Comparison of ENCODE assay signal across 12 cellular contexts in the genomic region with DNA sequence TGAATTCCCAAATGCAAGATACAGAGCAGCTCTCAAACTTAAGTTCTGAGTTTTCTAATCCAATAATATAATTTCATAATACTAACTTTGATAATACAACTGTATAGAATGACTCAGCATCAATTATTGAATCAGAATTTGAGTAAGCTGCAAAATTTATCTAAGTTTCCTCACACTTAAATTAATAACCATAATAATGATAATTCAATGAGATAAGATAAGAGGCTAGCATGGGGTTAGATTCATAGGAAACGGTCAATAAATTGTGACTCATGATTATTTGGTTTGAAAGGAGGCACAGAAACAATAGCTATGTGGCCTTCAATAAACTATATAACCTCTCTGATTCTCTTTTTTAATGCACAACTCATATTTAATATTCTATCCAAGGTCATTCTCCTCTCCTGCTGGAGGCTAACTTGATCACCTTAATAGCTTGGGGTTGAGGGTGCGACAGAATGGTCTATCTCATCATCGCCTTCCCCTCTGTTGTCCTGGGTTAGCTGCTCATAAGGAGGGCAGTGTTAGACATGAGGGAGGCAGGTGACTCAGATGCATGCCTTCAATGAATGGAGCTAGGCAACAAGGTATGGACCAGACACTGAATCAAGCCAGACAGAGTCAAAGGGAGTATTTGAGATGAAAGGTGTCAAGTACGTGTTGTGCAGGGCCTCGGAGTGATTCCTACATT. TPM values are rescaled to one million over a fixed set of nuclear protein-coding genes. Genes with fewer than 3 reads are reported as not detected.
DNase-seq lines count a peak whose midpoint lies in the region; ATAC-seq and TF ChIP-seq lines count a peak whose summit lies in the region.
"Had no signal": no experiment of that assay in that cellular context is flagged by ENCODE, and none has a peak within 500 bp of the region (broad histone marks: within the 10 kb centered on the region; RNA-seq: fewer than 3 reads in every experiment).

No MANE protein-coding gene starts in this region.

- intact Hi-C loops in breast epithelium (cut with DNase I; ENCODE audit: low total_unique reads) (no loop called here), MCF 10A (cut with micrococcal nuclease) (loop anchor here (5.0 kb wide), 1 partner anchor 70 kb away; no protein-coding TSS in a partner anchor), PC-3 (cut with micrococcal nuclease) (loop anchor here (5.0 kb wide), 2 partner anchors 65 to 440 kb away; partner anchors contain the start of genes APLF and FBXO48), sigmoid colon (cut with DNase I) (loop anchor here (5.0 kb wide), 1 partner anchor 445 kb away; no protein-coding TSS in a partner anchor)

- H3K4me3 Mint-ChIP-seq in MCF 10A (ENCODE audit: unreplicated experiment) = no peak overlapping the region
- H3K4me3 Mint-ChIP-seq in type B pancreatic cell = no peak overlapping the region
- H3K4me3 Mint-ChIP-seq: mesothelial cell of epicardium had no signal

- H3F3A ChIP-seq in PC-3 (ENCODE audit: low read length, unreplicated experiment) = no peaks in the 10 kb centered on the region

- CTCF ChIA-PET in MCF 10A (lab: Yijun Ruan, JAX) (interaction anchor here (0.6 to 5.3 kb wide), 17 partner anchors 9 to 442 kb away, joined by 3 to 87 read pairs (median 4); no protein-coding TSS in a partner anchor), PC-3 (lab: Charles Lee) (interaction anchor here (0.6 to 1.2 kb wide), 3 partner anchors 68 to 155 kb away, joined by 3 to 5 read pairs (median 4); no protein-coding TSS in a partner anchor)

- H3K4me3 ChIP-seq in breast epithelium (no peak overlapping the region), PC-3 (ENCODE audit: low read length) (no peak overlapping the region), sigmoid colon (no peak overlapping the region)
- H3K4me3 ChIP-seq: heart left ventricle had no signal

- BruUV-seq in MCF 10A (replicated peaks; lab: Mats Ljungman, UMichigan) (no TSS peak), PC-3 (replicated peaks; lab: Mats Ljungman, UMichigan) (no TSS peak)

- no peaks in the 10 kb centered on the region for H3K9me3 ChIP-seq in breast epithelium
- no peaks in the 10 kb centered on the region for H3K9me3 ChIP-seq in PC-3 (ENCODE audit: low read length)
- H3K9me3 ChIP-seq in sigmoid colon = no peaks in the 10 kb centered on the region

- WGBS in sigmoid colon, 2 donors = 93 to 96% methylated on average over 5 of the region's 5 CpGs

- H2AFZ ChIP-seq in PC-3 (ENCODE audit: low read length) = no peak overlapping the region

- no peak for TF ChIP-seq POLR2A in breast epithelium (IDR thresholded peaks at IDR 0.05)
- no peak for TF ChIP-seq POLR2A in sigmoid colon (IDR thresholded peaks at IDR 0.05)

- in situ Hi-C loops in GM13976 (cut with MboI; ENCODE audit: low sequenced_read_pairs, unreplicated experiment) = loop anchor here (25.0 kb wide), 1 partner anchor 170 kb away; the partner anchor contains the start of gene ARHGAP25

- H3K4me1 Mint-ChIP-seq in MCF 10A (ENCODE audit: insufficient read depth, unreplicated experiment) (peaks cover 18% of the 10 kb centered on the region), type B pancreatic cell (ENCODE audit: unreplicated experiment) (peaks cover 3% of the 10 kb centered on the region)
- H3K4me1 Mint-ChIP-seq: mesothelial cell of epicardium had no signal

- H3K27ac ChIP-seq in breast epithelium (peak overlapping the region; percentile 56 to 74), PC-3 (ENCODE audit: low read length) (peak overlapping the region; percentile 40), sigmoid colon (no peak overlapping the region)

- H3K27me3 ChIP-seq in breast epithelium (no peaks in the 10 kb centered on the region), PC-3 (ENCODE audit: low read length) (no peaks in the 10 kb centered on the region), sigmoid colon (no peaks in the 10 kb centered on the region)
- H3K27me3 ChIP-seq: heart left ventricle had no signal

- H3K9ac ChIP-seq in PC-3 (ENCODE audit: low read length) = no peak overlapping the region

- no peaks in the 10 kb centered on the region for H3K9me2 ChIP-seq in PC-3 (replicated peaks; ENCODE audit: low read length)

- H3K4me2 ChIP-seq in PC-3 (ENCODE audit: low read length) = peak overlapping the region; percentile 32

- peak; percentile 25; the same call in 1 of the 2 replicates for ATAC-seq in PC-3

- TF ChIP-seq EP300 in sigmoid colon (IDR thresholded peaks at IDR 0.05) = no peak

- DNase-seq in breast epithelium (ENCODE audit: low spot score in 2 of 2) (no peak), MCF 10A (ENCODE audit: unreplicated experiment) (no peak), PC-3 (peak; percentile 56), dermis blood vessel endothelial cell (peak; percentile 24), type B pancreatic cell (ENCODE audit: extremely low spot score, unreplicated experiment) (no peak), DMS153 (lab: John Stamatoyannopoulos, UW) (no peak), sigmoid colon (no peak), GM13976 (ENCODE audit: low spot score) (no peak)
- DNase-seq: central memory CD4-positive, alpha-beta T cell; heart left ventricle; NCI-H1417 had no signal

- peaks cover 0 to 7% of the 10 kb centered on the region in 2 donors for H3K4me1 ChIP-seq in breast epithelium
- H3K4me1 ChIP-seq in PC-3 (ENCODE audit: insufficient read depth, low read length) = peaks cover 34% of the 10 kb centered on the region
- peaks cover 0 to 19% (median 11%) of the 10 kb centered on the region in 4 donors for H3K4me1 ChIP-seq in sigmoid colon

- H3K9me3 Mint-ChIP-seq in MCF 10A (ENCODE audit: unreplicated experiment) = peaks cover 15% of the 10 kb centered on the region
- no peaks in the 10 kb centered on the region for H3K9me3 Mint-ChIP-seq in type B pancreatic cell

- H3K27me3 Mint-ChIP-seq in MCF 10A (ENCODE audit: insufficient read depth, unreplicated experiment) (no peaks in the 10 kb centered on the region), type B pancreatic cell (no peaks in the 10 kb centered on the region)

- POLR2A ChIA-PET in MCF 10A (lab: Yijun Ruan, JAX) (interaction anchor here (0.8 to 2.6 kb wide), 6 partner anchors 10 to 154 kb away, joined by 4 to 11 read pairs (median 7); no protein-coding TSS in a partner anchor), PC-3 (lab: Charles Lee; ENCODE audit: unreplicated experiment) (no interaction called here)

- H4K20me1 ChIP-seq in PC-3 (ENCODE audit: low read length) = no peaks in the 10 kb centered on the region

- TF ChIP-seq CTCF in breast epithelium (IDR thresholded peaks at IDR 0.05) (no peak), MCF 10A (IDR thresholded peaks at IDR 0.05; ENCODE audit: unreplicated experiment) (no peak), PC-3 (conservative IDR thresholded peaks at IDR 0.05; ENCODE audit: low read depth, low read length) (no peak), type B pancreatic cell (conservative IDR thresholded peaks at IDR 0.05) (no peak), sigmoid colon (IDR thresholded peaks at IDR 0.05) (no peak), GM13976 (IDR thresholded peaks at IDR 0.05; ENCODE audit: borderline replicate concordance, control extremely low read depth, extremely low read depth, insufficient read depth, missing control alignments) (no peak)

- H3K27ac Mint-ChIP-seq in MCF 10A (ENCODE audit: low read depth, unreplicated experiment) (no peak overlapping the region), type B pancreatic cell (peak overlapping the region; percentile 76)
- H3K27ac Mint-ChIP-seq: mesothelial cell of epicardium had no signal

- no peaks in the 10 kb centered on the region for H3K36me3 Mint-ChIP-seq in MCF 10A (ENCODE audit: insufficient read depth, unreplicated experiment)
- H3K36me3 Mint-ChIP-seq in type B pancreatic cell = no peaks in the 10 kb centered on the region
- H3K36me3 Mint-ChIP-seq: mesothelial cell of epicardium had no signal

- H3K79me2 ChIP-seq in PC-3 (ENCODE audit: low read length) = no peaks in the 10 kb centered on the region

- H3K36me3 ChIP-seq in breast epithelium = no peaks in the 10 kb centered on the region
- no peaks in the 10 kb centered on the region for H3K36me3 ChIP-seq in PC-3 (ENCODE audit: low read depth, low read length)
- no peaks in the 10 kb centered on the region for H3K36me3 ChIP-seq in sigmoid colon
- H3K36me3 ChIP-seq: heart left ventricle had no signal

RNA-seq across cellular contexts. Expression of gene BMP10, which starts 36.2 kb away (rescaled TPM):
- total RNA-seq in breast epithelium = not detected
- not detected in 2 replicates for total RNA-seq in MCF 10A (2022)
- total RNA-seq in PC-3 (2014; rRNA removed) = not detected in 2 replicates
- not detected in 2 replicates for total RNA-seq in dermis blood vessel endothelial cell
- 0.36 TPM in 1 of 2 replicates, not detected in the other for total RNA-seq in type B pancreatic cell (ENCODE audit: low replicate concordance)
- not detected for total RNA-seq in sigmoid colon
- not detected for polyA plus RNA-seq in sigmoid colon
- polyA plus RNA-seq: heart left ventricle had no signal

RNA-seq across cellular contexts. Expression of gene GKN2, which starts 45.3 kb away (rescaled TPM):
- not detected for total RNA-seq in breast epithelium
- not detected in 2 replicates for total RNA-seq in MCF 10A (2022)
- 0.58 TPM in 1 of 2 replicates, not detected in the other for total RNA-seq in PC-3 (2014; rRNA removed)
- not detected in 2 replicates for total RNA-seq in dermis blood vessel endothelial cell
- total RNA-seq in type B pancreatic cell (ENCODE audit: low replicate concordance) = 0.92 TPM in 1 of 2 replicates, not detected in the other
- not detected for total RNA-seq in sigmoid colon
- 10 to 100 TPM in 1 of 3 donors, 1 to 10 TPM in 1, not detected in 1; 1.2 to 14.4 TPM for polyA plus RNA-seq in sigmoid colon
- total RNA-seq: heart left ventricle, mesothelial cell of epicardium had no signal
- polyA plus RNA-seq: heart left ventricle had no signal

Comparison
In these comparisons a context has a peak if more than half of its experiments do, and no peak if none do; other contexts are left out.
1. DNase-seq: peak in PC-3 (single experiment) and dermis blood vessel endothelial cell (single experiment); none in breast epithelium (0 of 2), MCF 10A (single experiment), type B pancreatic cell (single experiment), DMS153 (single experiment), sigmoid colon (single experiment) and GM13976 (single experiment).
2. H3K27ac ChIP-seq: peak in breast epithelium (2 of 2) and PC-3 (single experiment); none in sigmoid colon (0 of 4).